In the genomic region with DNA sequence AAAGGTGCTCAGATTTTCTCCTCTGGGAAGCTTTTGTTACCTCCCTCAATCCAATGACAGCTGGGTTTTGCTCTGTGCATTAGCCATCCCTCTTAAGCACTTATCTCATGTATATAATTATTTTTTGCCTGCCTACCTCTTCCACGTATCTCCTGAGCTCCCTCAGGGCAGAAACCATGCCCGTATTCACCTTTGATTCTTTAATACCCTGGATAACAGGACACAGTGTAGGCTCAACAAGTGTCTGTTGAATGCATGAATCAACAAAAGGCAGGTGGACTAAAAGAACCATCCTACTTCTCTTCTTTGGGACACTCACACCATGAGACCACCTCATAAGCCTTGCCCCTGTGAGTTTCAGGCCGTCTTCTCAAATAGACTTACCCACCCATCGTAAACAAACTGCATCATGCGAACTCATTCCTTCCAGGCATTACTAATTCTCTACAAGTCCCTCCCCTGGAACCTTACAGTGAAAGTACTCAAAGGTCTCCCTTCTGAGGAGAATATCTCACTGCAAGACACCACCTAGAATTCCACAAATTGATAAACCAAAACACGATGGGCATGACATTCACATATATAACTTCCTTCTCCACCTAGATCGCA, we compare ENCODE assay signal across 12 cellular contexts. TPM values are rescaled to one million over a fixed set of nuclear protein-coding genes. Genes with fewer than 3 reads are reported as not detected.
DNase-seq lines count a peak whose midpoint lies in the region; ATAC-seq and TF ChIP-seq lines count a peak whose summit lies in the region.
"Had no signal": no experiment of that assay in that cellular context is flagged by ENCODE, and none has a peak within 500 bp of the region (broad histone marks: within the 10 kb centered on the region; RNA-seq: fewer than 3 reads in every experiment).

No MANE protein-coding gene starts in this region.

- H3K4me1 ChIP-seq in stomach, result peaks cover 40 to 81% (median 65%) of the 10 kb centered on the region in 4 donors

- no peaks in the 10 kb centered on the region for H3K9me3 ChIP-seq in stomach

- peak overlapping the region; percentile 3 for H3K4me3 Mint-ChIP-seq in activated T-cell treated with anti-CD3 and anti-CD28 coated beads, Interleukin-2, amount 50 U/mL, for 4 hours
- peak overlapping the region in 1 of 2 donors; percentile 86 for H3K4me3 Mint-ChIP-seq in activated T-cell treated with anti-CD3 and anti-CD28 coated beads, Interleukin-2, amount 50 U/mL, for 72 hours
- H3K4me3 Mint-ChIP-seq in T-cell, result no peak overlapping the region

- H3K27me3 ChIP-seq in stomach, result no peaks in the 10 kb centered on the region

- H3K36me3 ChIP-seq in stomach, result peaks cover 0 to 8% (median 0%) of the 10 kb centered on the region in 4 donors

- intact Hi-C loops in stomach (cut with DNase I; ENCODE audit: low total_unique reads), result no loop called here

- TF ChIP-seq CTCF in fibroblast of the aortic adventitia (IDR thresholded peaks at IDR 0.05; ENCODE audit: insufficient read depth, low read length) (no peak), stomach (IDR thresholded peaks at IDR 0.05) (no peak)

- ATAC-seq in activated T-cell treated with anti-CD3 and anti-CD28 coated beads, Interleukin-2, amount 50 U/mL, for 4 hours, result no peak
- ATAC-seq in activated T-cell treated with anti-CD3 and anti-CD28 coated beads, Interleukin-2, amount 50 U/mL, for 72 hours (replicated peaks in 1 of 2), result no peak
- no peak for ATAC-seq in T-cell (replicated peaks in 1 of 4)

- H3K27ac ChIP-seq in stomach, result peak overlapping the region; percentile 28 to 98 (median 94)
- H3K27ac ChIP-seq: KMS-11 had no signal

- H3K4me3 ChIP-seq in fibroblast of the aortic adventitia (ENCODE audit: low read depth, low read length), result peak overlapping the region; percentile 5
- H3K4me3 ChIP-seq in stomach, result peak overlapping the region in 1 of 4 donors; percentile 77

- no peaks in the 10 kb centered on the region for H3K27me3 Mint-ChIP-seq in activated T-cell treated with anti-CD3 and anti-CD28 coated beads, Interleukin-2, amount 50 U/mL, for 4 hours (ENCODE audit: low read depth)
- H3K27me3 Mint-ChIP-seq in activated T-cell treated with anti-CD3 and anti-CD28 coated beads, Interleukin-2, amount 50 U/mL, for 72 hours (ENCODE audit: low read depth), result no peaks in the 10 kb centered on the region
- H3K27me3 Mint-ChIP-seq in T-cell, result no peaks in the 10 kb centered on the region

- H3K27ac Mint-ChIP-seq in activated T-cell treated with anti-CD3 and anti-CD28 coated beads, Interleukin-2, amount 50 U/mL, for 72 hours, result no peak overlapping the region
- peak overlapping the region; percentile 21 to 44 for H3K27ac Mint-ChIP-seq in T-cell

- no peak for TF ChIP-seq POLR2A in stomach (IDR thresholded peaks at IDR 0.05)

- CTCF ChIA-PET in T-cell (lab: Charles Lee), result interaction anchor here in 1 of 2 donors (0.6 kb wide), 1 partner anchor 535 kb away, joined by 3 read pairs; no protein-coding TSS in a partner anchor

- H3K36me3 Mint-ChIP-seq in activated T-cell treated with anti-CD3 and anti-CD28 coated beads, Interleukin-2, amount 50 U/mL, for 4 hours (ENCODE audit: insufficient read depth), result peaks cover 35% of the 10 kb centered on the region
- H3K36me3 Mint-ChIP-seq in activated T-cell treated with anti-CD3 and anti-CD28 coated beads, Interleukin-2, amount 50 U/mL, for 72 hours (ENCODE audit: insufficient read depth in 2 of 2), result peaks cover 4 to 20% of the 10 kb centered on the region in 2 donors
- peaks cover 14% of the 10 kb centered on the region for H3K36me3 Mint-ChIP-seq in T-cell

- peaks cover 88% of the 10 kb centered on the region for H3K4me1 Mint-ChIP-seq in activated T-cell treated with anti-CD3 and anti-CD28 coated beads, Interleukin-2, amount 50 U/mL, for 4 hours (ENCODE audit: low read depth)
- peaks cover 83% of the 10 kb centered on the region for H3K4me1 Mint-ChIP-seq in activated T-cell treated with anti-CD3 and anti-CD28 coated beads, Interleukin-2, amount 50 U/mL, for 72 hours (ENCODE audit: low read depth)
- peaks cover 88 to 93% (median 89%) of the 10 kb centered on the region in 3 donors for H3K4me1 Mint-ChIP-seq in T-cell

- no peak for DNase-seq in activated T-cell treated with anti-CD3 and anti-CD28 coated beads, Interleukin-2, amount 50 U/mL, for 4 hours
- DNase-seq in activated T-cell treated with anti-CD3 and anti-CD28 coated beads, Interleukin-2, amount 50 U/mL, for 72 hours, result no peak
- DNase-seq in T-cell (no peak), fibroblast of the aortic adventitia (ENCODE audit: low read depth) (no peak), stomach (no peak), T-helper 1 cell (no peak), SKM-1 treated with dmso at 0.1 percent for 144 hours (lab: John Stamatoyannopoulos, UW; ENCODE audit: unreplicated experiment) (no peak), NCI-H774 (lab: John Stamatoyannopoulos, UW) (no peak)
- DNase-seq: caudate nucleus; glutamatergic neuron; stimulated activated CD4-positive, alpha-beta T cell treated with anti-CD3 and anti-CD28 coated beads, Interleukin-4, amount 100 ng/mL, for 4 hours had no signal

- POLR2A ChIA-PET in T-cell (lab: Charles Lee), result no interaction called here

- no peak for TF ChIP-seq EP300 in stomach (IDR thresholded peaks at IDR 0.05)

- H3K9me3 Mint-ChIP-seq in activated T-cell treated with anti-CD3 and anti-CD28 coated beads, Interleukin-2, amount 50 U/mL, for 4 hours, result no peaks in the 10 kb centered on the region
- H3K9me3 Mint-ChIP-seq in activated T-cell treated with anti-CD3 and anti-CD28 coated beads, Interleukin-2, amount 50 U/mL, for 72 hours, result no peaks in the 10 kb centered on the region
- no peaks in the 10 kb centered on the region for H3K9me3 Mint-ChIP-seq in T-cell

- WGBS in stomach, 5 donors, result 73 to 80% (median 76%) methylated on average over 7 of the region's 7 CpGs

RNA-seq across cellular contexts. Expression of a gene that starts 3.2 kb away (rescaled TPM):
- 10 to 100 TPM; 69.5 to 83.6 (median 73.1) TPM for total RNA-seq in activated T-cell treated with anti-CD3 and anti-CD28 coated beads, Interleukin-2, amount 50 U/mL, for 4 hours
- 10 to 100 TPM; 66.8 to 70.9 TPM for total RNA-seq in activated T-cell treated with anti-CD3 and anti-CD28 coated beads, Interleukin-2, amount 50 U/mL, for 72 hours
- total RNA-seq in T-cell (10 to 100 TPM; 61.5 to 78.1 (median 72.5) TPM), fibroblast of the aortic adventitia (ENCODE audit: low replicate concordance) (54.0 and 72.9 TPM in 2 replicates), stomach (100 to 1,000 TPM in 2 of 5 donors, 10 to 100 TPM in 3; 30.3 to 414 (median 74.9) TPM)
- 10 to 100 TPM; 18.4 to 22.7 (median 20.5) TPM for polyA plus RNA-seq in stomach
